ENCODE assay signal across 8 cellular contexts in the genomic region with DNA sequence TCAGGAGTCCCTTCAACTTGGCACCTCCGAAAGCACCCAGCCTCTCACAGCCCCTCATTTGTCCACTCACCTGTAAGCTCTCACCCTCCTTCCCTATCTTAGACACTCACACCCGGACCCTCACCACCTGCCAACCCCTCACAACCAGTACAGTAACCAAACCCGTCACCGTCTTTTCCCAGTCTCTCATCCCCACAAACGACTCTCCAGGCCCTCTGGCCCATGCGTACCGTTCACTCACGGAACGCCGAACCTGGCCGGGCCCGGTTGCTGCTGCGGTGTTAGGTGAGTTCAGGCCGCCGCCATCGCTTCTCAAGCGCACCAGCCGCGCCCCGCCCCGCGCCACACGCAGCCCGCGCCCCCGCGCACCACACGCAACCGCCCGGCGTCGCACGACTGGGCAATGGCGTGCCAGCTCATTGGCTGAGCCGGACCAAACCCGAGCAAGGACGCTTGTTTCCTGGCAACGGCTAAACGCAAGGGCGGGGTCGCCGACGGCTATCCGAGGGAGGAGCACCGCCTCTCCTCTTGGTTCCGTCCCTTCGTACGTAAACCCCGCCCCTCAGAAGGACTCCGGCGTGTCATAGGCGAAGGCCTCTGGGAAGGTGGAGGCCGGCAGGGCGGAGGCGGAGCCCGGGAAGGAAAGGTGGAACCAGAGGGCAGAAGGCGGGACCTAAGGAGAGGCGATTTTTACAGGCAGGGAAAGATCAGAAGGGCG. TPM values are rescaled to one million over a fixed set of nuclear protein-coding genes. Genes with fewer than 3 reads are reported as not detected.
DNase-seq lines count a peak whose midpoint lies in the region; ATAC-seq and TF ChIP-seq lines count a peak whose summit lies in the region.

FHIP1B (minus strand) TSS at position 323 of the 718 bp plus-strand sequence. CDS start 10,120 bp downstream, outside the sequence.

- peak within 1 kb of the TSS; percentile 62 for H3K27ac ChIP-seq in KOPT-K1 (ENCODE audit: low read depth, low read length, poor library complexity, severe bottlenecking)
- H3K27ac ChIP-seq in esophagus squamous epithelium = peak within 1 kb of the TSS; percentile 90 to 94 (median 94)

- H3K4me1 Mint-ChIP-seq in stimulated activated effector memory CD8-positive, alpha-beta T cell treated with anti-CD3 and anti-CD28 coated beads, Interleukin-12 subunit alpha, Interleukin-12 subunit beta, amount 100 ng/mL, for 72 hours = peaks cover 40% of the 10 kb centered on the region

- H3K4me3 ChIP-seq in esophagus squamous epithelium = peak within 1 kb of the TSS; percentile 81 to 87 (median 82)

- WGBS in esophagus squamous epithelium, 2 donors = 1% methylated on average over 23 to 28 of the region's 59 CpGs

- peaks cover 11 to 42% (median 11%) of the 10 kb centered on the region in 3 donors for H3K4me1 ChIP-seq in esophagus squamous epithelium

- H3K27me3 ChIP-seq in esophagus squamous epithelium = no peaks in the 10 kb centered on the region

- H3K9me3 Mint-ChIP-seq in stimulated activated effector memory CD8-positive, alpha-beta T cell treated with anti-CD3 and anti-CD28 coated beads, Interleukin-12 subunit alpha, Interleukin-12 subunit beta, amount 100 ng/mL, for 72 hours = no peaks in the 10 kb centered on the region

- peak within 1 kb of the TSS; percentile 98 for H3K4me3 Mint-ChIP-seq in stimulated activated effector memory CD8-positive, alpha-beta T cell treated with anti-CD3 and anti-CD28 coated beads, Interleukin-12 subunit alpha, Interleukin-12 subunit beta, amount 100 ng/mL, for 72 hours

- TF ChIP-seq CTCF in esophagus squamous epithelium (IDR thresholded peaks at IDR 0.05) = no peak

- H3K36me3 Mint-ChIP-seq in stimulated activated effector memory CD8-positive, alpha-beta T cell treated with anti-CD3 and anti-CD28 coated beads, Interleukin-12 subunit alpha, Interleukin-12 subunit beta, amount 100 ng/mL, for 72 hours = peaks cover 10% of the 10 kb centered on the region

- H3K36me3 ChIP-seq in KOPT-K1 (ENCODE audit: insufficient read depth, low read length) (no peaks in the 10 kb centered on the region), esophagus squamous epithelium (no peaks in the 10 kb centered on the region)

- intact Hi-C loops in esophagus squamous epithelium (cut with DNase I) = no loop called here

- TF ChIP-seq POLR2A in esophagus squamous epithelium (IDR thresholded peaks at IDR 0.05) = peak in 3 of 4 donors; percentile 27 to 74 (median 70)

- peak within 1 kb of the TSS; percentile 96 for H3K27ac Mint-ChIP-seq in stimulated activated effector memory CD8-positive, alpha-beta T cell treated with anti-CD3 and anti-CD28 coated beads, Interleukin-12 subunit alpha, Interleukin-12 subunit beta, amount 100 ng/mL, for 72 hours

- DNase-seq in DMS79 (lab: John Stamatoyannopoulos, UW) (peak; percentile 99), RKO (ENCODE audit: low spot score) (peak; percentile 99), activated T-helper 1 cell treated with Interleukin-2 at 50 U/mL for 16 hours (ENCODE audit: low read depth) (peak; percentile 99), esophagus squamous epithelium (lab: John Stamatoyannopoulos, UW) (peak; percentile 98), myocyte (ENCODE audit: low read depth) (peak; percentile 100)
- peak; percentile 95 to 99 for DNase-seq in stimulated activated effector memory CD8-positive, alpha-beta T cell treated with anti-CD3 and anti-CD28 coated beads, Interleukin-12 subunit alpha, Interleukin-12 subunit beta, amount 100 ng/mL, for 72 hours (ENCODE audit: low spot score in 2 of 2)

- no peaks in the 10 kb centered on the region for H3K9me3 ChIP-seq in KOPT-K1 (ENCODE audit: insufficient read depth, low read length, poor library complexity, severe bottlenecking)
- H3K9me3 ChIP-seq in esophagus squamous epithelium = no peaks in the 10 kb centered on the region

- ATAC-seq in GM21786 (IDR thresholded peaks at IDR 0.05; ENCODE audit: unreplicated experiment) = peak; percentile 94
- peak; percentile 94 for ATAC-seq in stimulated activated effector memory CD8-positive, alpha-beta T cell treated with anti-CD3 and anti-CD28 coated beads, Interleukin-12 subunit alpha, Interleukin-12 subunit beta, amount 100 ng/mL, for 72 hours

RNA-seq across cellular contexts. Expression of gene FHIP1B, which starts in this region (rescaled TPM):
- total RNA-seq in esophagus squamous epithelium (10 to 100 TPM in 3 of 4 donors, 1 to 10 TPM in 1; 8.3 to 33.5 (median 23.1) TPM), myocyte (26.4 and 36.6 TPM in 2 replicates)
- 16.9 TPM for polyA plus RNA-seq in myocyte (2012)

Comparison
In these comparisons a context has a peak if more than half of its experiments do, and no peak if none do; other contexts are left out.
1. Peak in every context shown above with its lines: DNase-seq, ATAC-seq, H3K4me3 ChIP-seq and H3K27ac ChIP-seq.